ENCODE assay signal across 22 cellular contexts in genomic region chr14:83173687-83174086, GRCh38.
A peak's percentile ranks its signal among the peaks of the same experiment; 100 is the strongest.
DNase-seq lines count a peak whose midpoint lies in the region; ATAC-seq, FAIRE-seq and TF ChIP-seq lines count a peak whose summit lies in the region.
"Had no signal": no experiment of that assay in that cellular context is flagged by ENCODE, and none has a peak within 500 bp of the region (broad histone marks: within the 10 kb centered on the region; RNA-seq: fewer than 3 reads in every experiment).

No MANE protein-coding gene starts in this region.

- POLR2A ChIA-PET in GM12878 (lab: Charles Lee), result no interaction called here

- DNase-seq in MV-4-11 (lab: John Stamatoyannopoulos, UW), result peak; percentile 64
- no peak for DNase-seq in GM12878 (ENCODE audit: low read depth, low spot score)
- DNase-seq in Right ventricle myocardium inferior (ENCODE audit: missing footprints), result no peak
- no peak for DNase-seq in urothelium cell line (ENCODE audit: low spot score)
- DNase-seq: AML-193; CD4-positive, alpha-beta memory T cell; COR-L47; DMS53; NCI-H2029; NCI-H446 treated with DMSO at 0.1 percent for 48 hours; NCI-H526 treated with DMSO at 0.1 percent for 48 hours; RPMI8226; SHP77; SW 1271; T-helper 9 cell had no signal

- in situ Hi-C loops in GM12878 (cut with MboI), result no loop called here

- no peaks in the 10 kb centered on the region for H3K79me2 ChIP-seq in GM12878 (ENCODE audit: control insufficient read depth, insufficient read depth, low read length)

- 0 out of 4 replicates have a peak, but pooled peaks of 1 of the 2 experiments have one; percentile 12 for TF ChIP-seq EP300 in GM12878 (IDR thresholded peaks at IDR 0.05; ENCODE audit: borderline replicate concordance in 1 of 2, control insufficient read depth in 1 of 2, low read depth in 2 of 2, low read length in 2 of 2)

- no peak for TF ChIP-seq RAD21 in GM12878 (IDR thresholded peaks at IDR 0.05; ENCODE audit: insufficient read depth, low read depth, low read length)

- no peak overlapping the region for H3K27ac ChIP-seq in GM12878 (ENCODE audit: control insufficient read depth, insufficient read depth)
- H3K27ac ChIP-seq: A549; BLaER1 treated with 17β-estradiol and CSF1 and Interleukin-3, amounts not matched to agents 10 nM and 100 nM; HL-60 had no signal

- no peak overlapping the region for H3K4me3 ChIP-seq in GM12878
- H3K4me3 ChIP-seq: A549; BLaER1 treated with 17β-estradiol and CSF1 and Interleukin-3, amounts not matched to agents 10 nM and 100 nM had no signal

- no peaks in the 10 kb centered on the region for H3K27me3 ChIP-seq in GM12878 (replicated peaks in 1 of 2; ENCODE audit: control insufficient read depth in 2 of 2, insufficient read depth in 2 of 2, low read length in 1 of 2)
- H3K27me3 ChIP-seq: BLaER1 treated with 17β-estradiol and CSF1 and Interleukin-3, amounts not matched to agents 10 nM and 100 nM had no signal

- RAD21 ChIA-PET in GM12878 (lab: Charles Lee; ENCODE audit: unreplicated experiment), result no interaction called here

- TF ChIP-seq POLR2A in GM12878 (IDR thresholded peaks at IDR 0.05; ENCODE audit: low read depth, low read length), result no peak

- H3K9ac ChIP-seq in GM12878 (ENCODE audit: control insufficient read depth, insufficient read depth, low read length), result no peak overlapping the region
- H3K9ac ChIP-seq: BLaER1 treated with 17β-estradiol and CSF1 and Interleukin-3, amounts not matched to agents 10 nM and 100 nM had no signal

- TF ChIP-seq CTCF in GM12878 (IDR thresholded peaks at IDR 0.05 in 2 of 3, conservative IDR thresholded peaks at IDR 0.05 in 1 of 3; ENCODE audit: control insufficient read depth in 2 of 3, extremely low read depth in 1 of 3, insufficient read depth in 1 of 3, low read depth in 3 of 3, low read length in 3 of 3), result no peak

- FAIRE-seq in GM12878 (lab: Jason Lieb, UNC), result peak; percentile 18
- no peak for FAIRE-seq in urothelium cell line (lab: Jason Lieb, UNC)
- FAIRE-seq: A549, H54 had no signal

- no peaks in the 10 kb centered on the region for H3K9me3 ChIP-seq in GM12878 (replicated peaks; ENCODE audit: control insufficient read depth, insufficient read depth, low read length)
- H3K9me3 ChIP-seq: A549; BLaER1 treated with 17β-estradiol and CSF1 and Interleukin-3, amounts not matched to agents 10 nM and 100 nM had no signal

- SMC1A ChIA-PET in GM12878 (lab: Charles Lee; ENCODE audit: uncharacterized antibody, unreplicated experiment), result no interaction called here

- H3K4me2 ChIP-seq in GM12878 (ENCODE audit: control insufficient read depth, insufficient read depth), result no peak overlapping the region
- H3K4me2 ChIP-seq: A549; BLaER1 treated with 17β-estradiol and CSF1 and Interleukin-3, amounts not matched to agents 10 nM and 100 nM had no signal

- ATAC-seq in GM18861 (IDR thresholded peaks at IDR 0.05; ENCODE audit: unreplicated experiment) (peak; percentile 77), HG03159 (IDR thresholded peaks at IDR 0.05; ENCODE audit: unreplicated experiment) (peak; percentile 58), GM12878 (peak; percentile 85), HG03175 (IDR thresholded peaks at IDR 0.05; ENCODE audit: unreplicated experiment) (no peak), Right ventricle myocardium inferior (no peak)
- ATAC-seq: A549 had no signal

- no TSS peak for BruUV-seq in GM12878 (replicated peaks; lab: Mats Ljungman, UMichigan)

- H3K36me3 ChIP-seq in GM12878 (ENCODE audit: control insufficient read depth in 2 of 2, insufficient read depth in 2 of 2, low read length in 1 of 2), result no peaks in the 10 kb centered on the region
- H3K36me3 ChIP-seq: BLaER1 treated with 17β-estradiol and CSF1 and Interleukin-3, amounts not matched to agents 10 nM and 100 nM had no signal

- intact Hi-C loops in GM12878 (cut with micrococcal nuclease; ENCODE audit: unreplicated experiment), result no loop called here
- intact Hi-C loops in Right ventricle myocardium inferior (cut with DNase I), result no loop called here

- no peaks in the 10 kb centered on the region for H3K4me1 ChIP-seq in GM12878 (ENCODE audit: control insufficient read depth, insufficient read depth, low read length)
- H3K4me1 ChIP-seq: A549 had no signal

- CTCF ChIA-PET in GM12878 (lab: Yijun Ruan, JAX), result no interaction called here

- H4K20me1 ChIP-seq in GM12878 (ENCODE audit: control insufficient read depth, insufficient read depth), result no peaks in the 10 kb centered on the region
- H4K20me1 ChIP-seq: BLaER1 treated with 17β-estradiol and CSF1 and Interleukin-3, amounts not matched to agents 10 nM and 100 nM had no signal

- H2AFZ ChIP-seq in GM12878 (ENCODE audit: control insufficient read depth, low read depth, low read length), result no peak overlapping the region

TF ChIP-seq in GM12878, 131 proteins besides CTCF, POLR2A, EP300 and RAD21:
- no peak for TF ChIP-seq ESRRA (IDR thresholded peaks at IDR 0.05; ENCODE audit: low read length)
- TF ChIP-seq DPF2 (IDR thresholded peaks at IDR 0.05), result peak; percentile 84
- no peak for TF ChIP-seq MXI1 (IDR thresholded peaks at IDR 0.05; ENCODE audit: low read depth, low read length)
- TF ChIP-seq BCLAF1 (IDR thresholded peaks at IDR 0.05), result no peak
- 0 out of 2 replicates have a peak, but pooled peaks have one; percentile 38 for TF ChIP-seq GATAD2B (conservative IDR thresholded peaks at IDR 0.05; ENCODE audit: low read depth)
- peak; percentile 63; the same call in 1 of the 2 replicates for TF ChIP-seq ATF7 (IDR thresholded peaks at IDR 0.05; ENCODE audit: low read depth)
- 0 out of 2 replicates have a peak, but pooled peaks have one; percentile 34 for TF ChIP-seq NR2F1 (conservative IDR thresholded peaks at IDR 0.05)
- TF ChIP-seq JUND (IDR thresholded peaks at IDR 0.05; ENCODE audit: low read depth, low read length), result 0 out of 2 replicates have a peak, but pooled peaks have one; percentile 19
- TF ChIP-seq BMI1 (IDR thresholded peaks at IDR 0.05; ENCODE audit: borderline replicate concordance), result peak; percentile 49; the same call in 1 of the 2 replicates
- TF ChIP-seq SIN3A (IDR thresholded peaks at IDR 0.05; ENCODE audit: low read depth, low read length), result no peak
- peak; percentile 71 for TF ChIP-seq IKZF1 (conservative IDR thresholded peaks at IDR 0.05)
- no peak for TF ChIP-seq BACH1 (IDR thresholded peaks at IDR 0.05; ENCODE audit: borderline replicate concordance)
- TF ChIP-seq MEF2A (IDR thresholded peaks at IDR 0.05; ENCODE audit: insufficient read depth, low read depth, low read length), result no peak
- peak; percentile 40; the same call in 1 of the 2 replicates for TF ChIP-seq JUNB (IDR thresholded peaks at IDR 0.05)
- peak; percentile 76 for TF ChIP-seq MTA2 (IDR thresholded peaks at IDR 0.05; ENCODE audit: low read depth)
- no peak for TF ChIP-seq LARP7 (IDR thresholded peaks at IDR 0.05)
- TF ChIP-seq MEF2B (IDR thresholded peaks at IDR 0.05; ENCODE audit: partially characterized antibody, poor library complexity, severe bottlenecking), result peak; percentile 47
- no peak for TF ChIP-seq MAX (IDR thresholded peaks at IDR 0.05; ENCODE audit: low read depth, low read length)
- TF ChIP-seq IKZF2 (IDR thresholded peaks at IDR 0.05), result peak; percentile 71 to 72; a peak in 3 of 4 replicates

Comparison
In these comparisons a context has a peak if more than half of its experiments do, and no peak if none do; other contexts are left out.
1. ATAC-seq: peak in GM18861 (single experiment), HG03159 (single experiment) and GM12878 (single experiment); none in HG03175 (single experiment) and Right ventricle myocardium inferior (single experiment).